ENCODE assay signal across 1 cellular context in genomic region chr14:105528197-105528858, GRCh38.
A peak's percentile ranks its signal among the peaks of the same experiment; 100 is the strongest.
TF ChIP-seq lines count a peak whose summit lies in the region.

No MANE protein-coding gene starts in this region.

TF ChIP-seq in K562, 482 proteins besides CTCF, POLR2A, EP300 and RAD21 (continued from another document and continues in another):
- TF ChIP-seq MGA (IDR thresholded peaks at IDR 0.05) (peak; percentile 55; the same call in 1 of the 2 replicates), TSHZ1 (CRISPR knock-in tag; IDR thresholded peaks at IDR 0.05) (no peak), PTBP1 (IDR thresholded peaks at IDR 0.05; ENCODE audit: low read depth, low read length) (no peak), ZBTB33 (CRISPR knock-in tag; IDR thresholded peaks at IDR 0.05) (peak; percentile 80), CCNT2 (IDR thresholded peaks at IDR 0.05; ENCODE audit: borderline replicate concordance, extremely low read depth, insufficient read length, low read depth, low read length) (peak; percentile 19), TCF3 (CRISPR knock-in tag; IDR thresholded peaks at IDR 0.05) (0 out of 2 replicates have a peak, but pooled peaks have one; percentile 8), E4F1 (CRISPR knock-in tag; IDR thresholded peaks at IDR 0.05; ENCODE audit: borderline replicate concordance) (no peak), SIN3B (IDR thresholded peaks at IDR 0.05; ENCODE audit: low read depth) (peak; percentile 44; the same call in 1 of the 2 replicates), MITF (IDR thresholded peaks at IDR 0.05) (no peak), SRF (CRISPR knock-in tag; IDR thresholded peaks at IDR 0.05) (no peak), RB1 (IDR thresholded peaks at IDR 0.05; ENCODE audit: low read depth) (peak; percentile 91), CEBPG (CRISPR knock-in tag; IDR thresholded peaks at IDR 0.05) (no peak), CEBPG (tag; conservative IDR thresholded peaks at IDR 0.05 in 1 of 2, IDR thresholded peaks at IDR 0.05 in 1 of 2) (no peak), TAF9B (IDR thresholded peaks at IDR 0.05; ENCODE audit: partially characterized antibody) (no peak), POU5F1 (IDR thresholded peaks at IDR 0.05; ENCODE audit: borderline replicate concordance, low read depth, low read length, partially characterized antibody) (no peak), HNRNPLL (IDR thresholded peaks at IDR 0.05; ENCODE audit: low read depth, low read length, poor library complexity, severe bottlenecking) (peak; percentile 22), E2F4 (CRISPR knock-in tag; IDR thresholded peaks at IDR 0.05; ENCODE audit: low read depth) (peak; percentile 47; the same call in 1 of the 2 replicates), ZFX (CRISPR knock-in tag; IDR thresholded peaks at IDR 0.05) (peak; percentile 67), HLTF (IDR thresholded peaks at IDR 0.05) (no peak), ARNT (IDR thresholded peaks at IDR 0.05) (no peak), TAF1 (IDR thresholded peaks at IDR 0.05; ENCODE audit: control insufficient read depth, extremely low read depth, insufficient read depth, low read length, severe bottlenecking) (peak; percentile 19), CXXC5 (CRISPR knock-in tag; IDR thresholded peaks at IDR 0.05) (peak; percentile 76), DEAF1 (CRISPR knock-in tag; IDR thresholded peaks at IDR 0.05) (0 out of 2 replicates have a peak, but pooled peaks have one; percentile 30), NFIX (CRISPR knock-in tag; IDR thresholded peaks at IDR 0.05; ENCODE audit: low read depth) (no peak), ZNF79 (CRISPR knock-in tag; IDR thresholded peaks at IDR 0.05; ENCODE audit: low read depth) (no peak), SRSF3 (IDR thresholded peaks at IDR 0.05; ENCODE audit: insufficient read depth, low read length) (no peak), VEZF1 (CRISPR knock-in tag; IDR thresholded peaks at IDR 0.05) (peak; percentile 73), FUS (optimal IDR thresholded peaks at IDR 0.05; ENCODE audit: low read depth, low read length) (no peak), PHF20 (IDR thresholded peaks at IDR 0.05; ENCODE audit: partially characterized antibody) (peak; percentile 42)
